ENCODE assay signal across 21 cellular contexts in genomic region chr7:55510621-55511020, GRCh38.
DNase-seq lines count a peak whose midpoint lies in the region; ATAC-seq, FAIRE-seq and TF ChIP-seq lines count a peak whose summit lies in the region.
"Had no signal": no experiment of that assay in that cellular context is flagged by ENCODE, and none has a peak within 500 bp of the region (broad histone marks: within the 10 kb centered on the region; RNA-seq: fewer than 3 reads in every experiment).

No MANE protein-coding gene starts in this region.

- TF ChIP-seq RAD21 in GM12878 (IDR thresholded peaks at IDR 0.05; ENCODE audit: insufficient read depth, low read depth, low read length), result no peak

- peaks cover 35% of the 10 kb centered on the region for H3K36me3 ChIP-seq in CD4-positive, CD25-positive, alpha-beta regulatory T cell (ENCODE audit: control insufficient read depth, insufficient read depth, low read length)
- peaks cover 12 to 21% of the 10 kb centered on the region in 2 experiments; a peak in 3 of 4 replicates for H3K36me3 ChIP-seq in GM12878 (ENCODE audit: control insufficient read depth in 2 of 2, insufficient read depth in 2 of 2, low read length in 1 of 2)

- no peak overlapping the region for H3K9ac ChIP-seq in GM12878 (ENCODE audit: control insufficient read depth, insufficient read depth, low read length)

- TF ChIP-seq EP300 in GM12878 (IDR thresholded peaks at IDR 0.05; ENCODE audit: borderline replicate concordance in 1 of 2, control insufficient read depth in 1 of 2, low read depth in 2 of 2, low read length in 2 of 2), result no peak

- peaks cover 16% of the 10 kb centered on the region for H3K4me1 ChIP-seq in CD4-positive, CD25-positive, alpha-beta regulatory T cell (ENCODE audit: control insufficient read depth, insufficient read depth, low read length, poor library complexity, severe bottlenecking)
- peaks cover 79% of the 10 kb centered on the region for H3K4me1 ChIP-seq in GM12878 (ENCODE audit: control insufficient read depth, insufficient read depth, low read length)

- ATAC-seq in CD4-positive, CD25-positive, alpha-beta regulatory T cell (ENCODE audit: low read depth in 2 of 2), result no peak
- ATAC-seq in HG03159 (IDR thresholded peaks at IDR 0.05; ENCODE audit: unreplicated experiment) (peak; percentile 34), GM12878 (peak; percentile 28; the same call in 2 of the 3 replicates), GM19351 (IDR thresholded peaks at IDR 0.05; ENCODE audit: unreplicated experiment) (no peak), GM21526 (IDR thresholded peaks at IDR 0.05; ENCODE audit: low FRiP score, unreplicated experiment) (no peak)
- ATAC-seq: lower lobe of right lung had no signal

- H3K4me3 ChIP-seq in CD4-positive, CD25-positive, alpha-beta regulatory T cell (ENCODE audit: low read depth, low read length), result no peak overlapping the region
- H3K4me3 ChIP-seq in GM12864 (ENCODE audit: low read depth, low read length) (peak overlapping the region; percentile 13; the same call in 1 of the 2 replicates), GM12878 (no peak overlapping the region)
- H3K4me3 ChIP-seq: lower lobe of right lung had no signal

- H3K79me2 ChIP-seq in GM12878 (ENCODE audit: control insufficient read depth, insufficient read depth, low read length), result peaks cover 87% of the 10 kb centered on the region

- SMC1A ChIA-PET in GM12878 (lab: Charles Lee; ENCODE audit: uncharacterized antibody, unreplicated experiment), result interaction anchor here (0.9 to 21.7 kb wide), 10 partner anchors 10 to 87 kb away, joined by 3 to 354 read pairs (median 7); no protein-coding TSS in a partner anchor

- no peaks in the 10 kb centered on the region for H3K9me3 Mint-ChIP-seq in CD4-positive, CD25-positive, alpha-beta regulatory T cell

- no peaks in the 10 kb centered on the region; the same call in 1 of the 2 replicates for H4K20me1 ChIP-seq in GM12878 (ENCODE audit: control insufficient read depth, insufficient read depth)

- RAD21 ChIA-PET in GM12878 (lab: Charles Lee; ENCODE audit: unreplicated experiment), result interaction anchor here (0.6 to 4.1 kb wide), 2 partner anchors 22 to 157 kb away, joined by 4 to 64 read pairs; no protein-coding TSS in a partner anchor

- no peak overlapping the region for H3K27ac ChIP-seq in CD4-positive, CD25-positive, alpha-beta regulatory T cell (ENCODE audit: insufficient read depth, low read length, poor library complexity, severe bottlenecking)
- peak overlapping the region; percentile 3; the same call in 1 of the 2 replicates for H3K27ac ChIP-seq in GM12878 (ENCODE audit: control insufficient read depth, insufficient read depth)
- H3K27ac ChIP-seq: lower lobe of right lung had no signal

- H3K4me2 ChIP-seq in GM12878 (ENCODE audit: control insufficient read depth, insufficient read depth), result peak overlapping the region; percentile 17; the same call in 1 of the 2 replicates

- no peaks in the 10 kb centered on the region for H3K9me3 ChIP-seq in CD4-positive, CD25-positive, alpha-beta regulatory T cell (ENCODE audit: control insufficient read depth in 2 of 2, low read length in 2 of 2)
- H3K9me3 ChIP-seq in GM12878 (replicated peaks; ENCODE audit: control insufficient read depth, insufficient read depth, low read length), result no peaks in the 10 kb centered on the region
- H3K9me3 ChIP-seq: lower lobe of right lung had no signal

- in situ Hi-C loops in GM12878 (cut with MboI), result no loop called here

- H3K27me3 Mint-ChIP-seq in CD4-positive, CD25-positive, alpha-beta regulatory T cell, result no peaks in the 10 kb centered on the region

- POLR2A ChIA-PET in GM12878 (lab: Charles Lee), result interaction anchor here (1.1 to 9.8 kb wide), 4 partner anchors 10 to 23 kb away, joined by 5 to 122 read pairs (median 13); no protein-coding TSS in a partner anchor

- no peak for FAIRE-seq in GM12878 (lab: Jason Lieb, UNC)
- FAIRE-seq: bronchial epithelial cell, kidney, small intestine had no signal

- no peaks in the 10 kb centered on the region for H3K27me3 ChIP-seq in CD4-positive, CD25-positive, alpha-beta regulatory T cell (ENCODE audit: control insufficient read depth, insufficient read depth, low read length)
- no peaks in the 10 kb centered on the region for H3K27me3 ChIP-seq in GM12878 (replicated peaks in 1 of 2; ENCODE audit: control insufficient read depth in 2 of 2, insufficient read depth in 2 of 2, low read length in 1 of 2)

- peak; percentile 51 for TF ChIP-seq POLR2A in GM12878 (IDR thresholded peaks at IDR 0.05; ENCODE audit: low read depth, low read length)

- H3K27ac Mint-ChIP-seq in CD4-positive, CD25-positive, alpha-beta regulatory T cell, result peak overlapping the region; percentile 48 to 90 (median 70)

- no peak for DNase-seq in CD4-positive, CD25-positive, alpha-beta regulatory T cell
- DNase-seq in GM12864 (ENCODE audit: low read depth), result no peak
- DNase-seq in GM12878 (ENCODE audit: low read depth, low spot score), result no peak
- DNase-seq in NCI-H82 (lab: John Stamatoyannopoulos, UW), result no peak
- no peak for DNase-seq in central memory CD4-positive, alpha-beta T cell
- DNase-seq: activated CD8-positive, alpha-beta memory T cell treated with anti-CD3 and anti-CD28 coated beads, Interleukin-2, amount 50 U/mL, for 4 hours; activated effector memory CD4-positive, alpha-beta T cell treated with anti-CD3 and anti-CD28 coated beads, Interleukin-2, amount 50 U/mL, for 16 hours; amygdala; cortex of kidney; DMS79; kidney; lower lobe of right lung; NCI-H1105; NCI-H2081; NK-92 treated with Interleukin-12 subunit alpha and Interleukin-12 subunit beta, amount 100 ng/mL, for 24 hours; small intestine; stimulated activated naive CD4-positive, alpha-beta T cell treated with Interleukin-2 at 50 U/mL for 16 hours had no signal

- no peak for TF ChIP-seq CTCF in GM12864 (IDR thresholded peaks at IDR 0.05; ENCODE audit: low read depth, low read length, missing control alignments)
- TF ChIP-seq CTCF in GM12878 (IDR thresholded peaks at IDR 0.05 in 2 of 3, conservative IDR thresholded peaks at IDR 0.05 in 1 of 3; ENCODE audit: control insufficient read depth in 2 of 3, extremely low read depth in 1 of 3, insufficient read depth in 1 of 3, low read depth in 3 of 3, low read length in 3 of 3), result no peak

- no peak overlapping the region for H2AFZ ChIP-seq in GM12878 (ENCODE audit: control insufficient read depth, low read depth, low read length)

- peak overlapping the region in 1 of 4 donors; percentile 29 for H3K4me3 Mint-ChIP-seq in CD4-positive, CD25-positive, alpha-beta regulatory T cell

- BruUV-seq in GM12878 (replicated peaks; lab: Mats Ljungman, UMichigan), result no TSS peak

- CTCF ChIA-PET in GM12878 (lab: Yijun Ruan, JAX), result interaction anchor here (1.8 kb wide), 1 partner anchor 59 kb away, joined by 3 read pairs; no protein-coding TSS in a partner anchor

- 52% methylated on average over 3 of the region's 3 CpGs for WGBS in GM12878 (ENCODE audit: insufficient coverage, insufficient replicate concordance, low lambda C conversion rate, missing lambda C conversion rate)

- peaks cover 16 to 66% (median 49%) of the 10 kb centered on the region in 4 donors for H3K4me1 Mint-ChIP-seq in CD4-positive, CD25-positive, alpha-beta regulatory T cell

- H3K36me3 Mint-ChIP-seq in CD4-positive, CD25-positive, alpha-beta regulatory T cell, result peaks cover 17% of the 10 kb centered on the region

- intact Hi-C loops in GM12878 (cut with micrococcal nuclease; ENCODE audit: unreplicated experiment), result loop anchor here (2.0 kb wide), 1 partner anchor 144 kb away; no protein-coding TSS in a partner anchor

TF ChIP-seq in GM12878, 131 proteins besides CTCF, POLR2A, EP300 and RAD21 (continues in another document):
- TF ChIP-seq SUZ12 (IDR thresholded peaks at IDR 0.05; ENCODE audit: unreplicated experiment) (no peak), SIX5 (IDR thresholded peaks at IDR 0.05; ENCODE audit: low read depth, low read length, severe bottlenecking) (no peak), BCLAF1 (IDR thresholded peaks at IDR 0.05) (no peak), ATF7 (IDR thresholded peaks at IDR 0.05; ENCODE audit: low read depth) (no peak), RUNX3 (IDR thresholded peaks at IDR 0.05; ENCODE audit: low read length) (peak; percentile 15; the same call in 1 of the 2 replicates), YBX1 (IDR thresholded peaks at IDR 0.05) (no peak), TBL1XR1 (IDR thresholded peaks at IDR 0.05; ENCODE audit: low read depth, low read length) (no peak), NR2C2 (IDR thresholded peaks at IDR 0.05; ENCODE audit: borderline replicate concordance, control insufficient read depth, insufficient read length, low read depth) (no peak), CHD2 (IDR thresholded peaks at IDR 0.05; ENCODE audit: borderline replicate concordance, low read depth, low read length) (no peak)
- TF ChIP-seq, protein P1, sequence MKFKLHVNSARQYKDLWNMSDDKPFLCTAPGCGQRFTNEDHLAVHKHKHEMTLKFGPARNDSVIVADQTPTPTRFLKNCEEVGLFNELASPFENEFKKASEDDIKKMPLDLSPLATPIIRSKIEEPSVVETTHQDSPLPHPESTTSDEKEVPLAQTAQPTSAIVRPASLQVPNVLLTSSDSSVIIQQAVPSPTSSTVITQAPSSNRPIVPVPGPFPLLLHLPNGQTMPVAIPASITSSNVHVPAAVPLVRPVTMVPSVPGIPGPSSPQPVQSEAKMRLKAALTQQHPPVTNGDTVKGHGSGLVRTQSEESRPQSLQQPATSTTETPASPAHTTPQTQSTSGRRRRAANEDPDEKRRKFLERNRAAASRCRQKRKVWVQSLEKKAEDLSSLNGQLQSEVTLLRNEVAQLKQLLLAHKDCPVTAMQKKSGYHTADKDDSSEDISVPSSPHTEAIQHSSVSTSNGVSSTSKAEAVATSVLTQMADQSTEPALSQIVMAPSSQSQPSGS (IDR thresholded peaks at IDR 0.05; ENCODE audit: low read length), result no peak

Comparison
In these comparisons a context has a peak if more than half of its experiments do, and no peak if none do; other contexts are left out.
1. ATAC-seq: peak in HG03159 (single experiment) and GM12878 (single experiment); none in CD4-positive, CD25-positive, alpha-beta regulatory T cell (0 of 2), GM19351 (single experiment) and GM21526 (single experiment).